15 cellular contexts compared by ENCODE assay signal in genomic region chr18:42275138-42275535, GRCh38.
"Had no signal": no experiment of that assay in that cellular context is flagged by ENCODE, and none has a peak within 500 bp of the region (broad histone marks: within the 10 kb centered on the region; RNA-seq: fewer than 3 reads in every experiment).

No MANE protein-coding gene starts in this region.

- DNase-seq: activated CD4-positive, alpha-beta T cell treated with anti-CD3 and anti-CD28 coated beads for 4 hours; activated CD8-positive, alpha-beta memory T cell treated with anti-CD3 and anti-CD28 coated beads, Interleukin-2, amount 50 U/mL, for 4 hours; activated naive CD8-positive, alpha-beta T cell treated with anti-CD3 and anti-CD28 coated beads, Interleukin-2, amount 10 ng/mL, durations not matched to agents 7 days and 5 days; activated T-cell treated with anti-CD3 and anti-CD28 coated beads, Interleukin-2, amount 50 U/mL, for 72 hours; aorta; heart left ventricle; left lung; retina; T1000; uterus had no signal

- H3K27me3 Mint-ChIP-seq: activated CD8-positive, alpha-beta T cell treated with anti-CD3 and anti-CD28 coated beads for 36 hours had no signal

- H3K27ac ChIP-seq: foreskin keratinocyte, heart left ventricle, left lung, parathyroid adenoma, uterus, VCaP had no signal

- H2AFZ ChIP-seq: parathyroid adenoma had no signal

- H3K27me3 ChIP-seq: foreskin keratinocyte, heart left ventricle, left lung, uterus had no signal

- H3K4me3 Mint-ChIP-seq: activated CD8-positive, alpha-beta T cell treated with anti-CD3 and anti-CD28 coated beads for 36 hours; activated naive CD8-positive, alpha-beta T cell treated with anti-CD3 and anti-CD28 coated beads, Interleukin-2, amount 10 ng/mL, durations not matched to agents 7 days and 5 days; activated T-cell treated with anti-CD3 and anti-CD28 coated beads, Interleukin-2, amount 50 U/mL, for 72 hours had no signal

- H3K9me3 Mint-ChIP-seq: activated CD8-positive, alpha-beta T cell treated with anti-CD3 and anti-CD28 coated beads for 36 hours; activated naive CD8-positive, alpha-beta T cell treated with anti-CD3 and anti-CD28 coated beads, Interleukin-2, amount 10 ng/mL, durations not matched to agents 7 days and 5 days; activated T-cell treated with anti-CD3 and anti-CD28 coated beads, Interleukin-2, amount 50 U/mL, for 72 hours had no signal

- H3K9ac ChIP-seq: parathyroid adenoma had no signal

- H3K4me3 ChIP-seq: heart left ventricle, left lung, uterus had no signal

- H3K27ac Mint-ChIP-seq: activated CD8-positive, alpha-beta T cell treated with anti-CD3 and anti-CD28 coated beads for 36 hours; activated naive CD8-positive, alpha-beta T cell treated with anti-CD3 and anti-CD28 coated beads, Interleukin-2, amount 10 ng/mL, durations not matched to agents 7 days and 5 days; activated T-cell treated with anti-CD3 and anti-CD28 coated beads, Interleukin-2, amount 50 U/mL, for 72 hours had no signal

- H3K36me3 ChIP-seq: heart left ventricle, left lung, uterus had no signal

- H3K9me3 ChIP-seq: heart left ventricle, left lung, uterus had no signal

- FAIRE-seq: bronchial epithelial cell had no signal

- H3K36me3 Mint-ChIP-seq: activated naive CD8-positive, alpha-beta T cell treated with anti-CD3 and anti-CD28 coated beads, Interleukin-2, amount 10 ng/mL, durations not matched to agents 7 days and 5 days had no signal

- H3K4me1 Mint-ChIP-seq: activated naive CD8-positive, alpha-beta T cell treated with anti-CD3 and anti-CD28 coated beads, Interleukin-2, amount 10 ng/mL, durations not matched to agents 7 days and 5 days had no signal

- H3K79me2 ChIP-seq: parathyroid adenoma had no signal

- ATAC-seq: activated CD8-positive, alpha-beta T cell treated with anti-CD3 and anti-CD28 coated beads for 36 hours; activated T-cell treated with anti-CD3 and anti-CD28 coated beads, Interleukin-2, amount 50 U/mL, for 72 hours; heart left ventricle; left lung had no signal

- H3K4me1 ChIP-seq: foreskin keratinocyte, left lung, parathyroid adenoma, uterus had no signal
